ENCODE assay signal across 12 cellular contexts in the genomic region with DNA sequence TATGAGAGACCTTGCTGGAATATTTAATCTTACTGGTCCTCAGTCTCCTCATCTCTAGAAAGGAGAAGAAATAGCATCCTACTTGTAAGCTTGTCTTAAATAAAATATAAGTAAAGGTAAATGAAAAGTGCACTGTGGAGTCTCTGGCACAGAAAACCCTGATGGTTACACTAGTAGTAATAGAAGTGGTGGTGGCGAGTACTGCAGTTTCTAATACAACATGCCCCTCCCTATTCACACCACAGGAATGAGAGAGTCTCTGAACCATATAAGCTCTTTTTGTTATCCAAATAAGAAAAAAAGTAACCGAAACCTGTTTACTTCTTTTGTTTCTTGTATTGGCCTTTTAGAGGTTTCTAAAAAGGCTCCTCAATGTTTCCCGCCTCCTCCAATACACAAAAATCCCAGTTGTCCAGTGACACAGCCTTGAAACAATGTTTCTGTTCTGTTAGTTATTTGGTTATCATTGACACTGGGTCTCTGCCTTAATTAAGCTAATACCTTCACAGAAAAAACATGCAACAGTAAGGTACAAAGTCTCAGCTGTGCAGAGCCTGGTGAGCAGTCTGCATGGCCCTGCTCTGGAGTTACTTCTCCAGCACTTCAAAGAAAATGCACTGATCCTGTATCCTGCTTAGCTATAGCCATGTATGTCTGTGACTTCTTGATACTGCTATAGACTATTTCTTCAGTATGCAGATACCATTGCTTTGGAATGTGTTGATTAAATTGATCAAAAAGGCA.
DNase-seq lines count a peak whose midpoint lies in the region; ATAC-seq, FAIRE-seq and TF ChIP-seq lines count a peak whose summit lies in the region.
"Had no signal": no experiment of that assay in that cellular context is flagged by ENCODE, and none has a peak within 500 bp of the region (broad histone marks: within the 10 kb centered on the region; RNA-seq: fewer than 3 reads in every experiment).

No MANE protein-coding gene starts in this region.

- no peak overlapping the region for H2AFZ ChIP-seq in osteoblast (ENCODE audit: low read length)

- no peaks in the 10 kb centered on the region for H3K79me2 ChIP-seq in osteoblast (ENCODE audit: insufficient read depth, low read length)

- H3K4me1 ChIP-seq in osteoblast (ENCODE audit: insufficient read depth, low read length): no peaks in the 10 kb centered on the region
- H3K4me1 ChIP-seq: spleen had no signal

- DNase-seq in bronchial epithelial cell (ENCODE audit: low read depth): peak; percentile 17
- no peak for DNase-seq in osteoblast (ENCODE audit: insufficient read length, low spot score, missing footprints)
- no peak for DNase-seq in islet precursor cell
- no peak for DNase-seq in NCI-H524 (lab: John Stamatoyannopoulos, UW)
- DNase-seq in KG1 (lab: John Stamatoyannopoulos, UW): no peak
- DNase-seq: DMS79 treated with DMSO at 0.1 percent for 48 hours, hippocampal formation, NCI-H2029 treated with DMSO at 0.1 percent for 48 hours, spleen had no signal

- no peaks in the 10 kb centered on the region for H4K20me1 ChIP-seq in osteoblast (ENCODE audit: insufficient read depth, low read length)

- ATAC-seq in GM19455 (IDR thresholded peaks at IDR 0.05; ENCODE audit: unreplicated experiment) (peak; percentile 51), HG03175 (IDR thresholded peaks at IDR 0.05; ENCODE audit: unreplicated experiment) (peak; percentile 53), HG02973 (IDR thresholded peaks at IDR 0.05; ENCODE audit: unreplicated experiment) (no peak)

- no peak overlapping the region for H3K27ac ChIP-seq in osteoblast (ENCODE audit: low read depth, low read length)
- H3K27ac ChIP-seq: spleen had no signal

- H3K4me3 ChIP-seq in bronchial epithelial cell (ENCODE audit: low read depth, low read length) (no peak overlapping the region), osteoblast (ENCODE audit: insufficient read depth, low read length) (no peak overlapping the region)
- H3K4me3 ChIP-seq: spleen had no signal

- H3K36me3 ChIP-seq in bronchial epithelial cell (ENCODE audit: control insufficient read depth, insufficient read depth, low read length): no peaks in the 10 kb centered on the region
- no peaks in the 10 kb centered on the region for H3K36me3 ChIP-seq in osteoblast (ENCODE audit: insufficient read depth, low read length)
- H3K36me3 ChIP-seq: spleen had no signal

- no peaks in the 10 kb centered on the region for H3K9me3 ChIP-seq in osteoblast (ENCODE audit: low read depth, low read length)
- H3K9me3 ChIP-seq: spleen had no signal

- H3K4me2 ChIP-seq in osteoblast (ENCODE audit: insufficient read depth, low read length): no peak overlapping the region

- TF ChIP-seq CTCF in bronchial epithelial cell (IDR thresholded peaks at IDR 0.05; ENCODE audit: insufficient read depth, low read length, severe bottlenecking) (no peak), osteoblast (IDR thresholded peaks at IDR 0.05; ENCODE audit: extremely low read depth, low read depth, low read length) (peak; percentile 10)

- FAIRE-seq in bronchial epithelial cell (lab: Jason Lieb, UNC): no peak

- H3K27me3 ChIP-seq in bronchial epithelial cell (ENCODE audit: control insufficient read depth, insufficient read depth, low read length) (no peaks in the 10 kb centered on the region), osteoblast (ENCODE audit: insufficient read depth, low read length) (no peaks in the 10 kb centered on the region)
- H3K27me3 ChIP-seq: spleen had no signal
